ENCODE assay signal across 1 cellular context in the genomic region with DNA sequence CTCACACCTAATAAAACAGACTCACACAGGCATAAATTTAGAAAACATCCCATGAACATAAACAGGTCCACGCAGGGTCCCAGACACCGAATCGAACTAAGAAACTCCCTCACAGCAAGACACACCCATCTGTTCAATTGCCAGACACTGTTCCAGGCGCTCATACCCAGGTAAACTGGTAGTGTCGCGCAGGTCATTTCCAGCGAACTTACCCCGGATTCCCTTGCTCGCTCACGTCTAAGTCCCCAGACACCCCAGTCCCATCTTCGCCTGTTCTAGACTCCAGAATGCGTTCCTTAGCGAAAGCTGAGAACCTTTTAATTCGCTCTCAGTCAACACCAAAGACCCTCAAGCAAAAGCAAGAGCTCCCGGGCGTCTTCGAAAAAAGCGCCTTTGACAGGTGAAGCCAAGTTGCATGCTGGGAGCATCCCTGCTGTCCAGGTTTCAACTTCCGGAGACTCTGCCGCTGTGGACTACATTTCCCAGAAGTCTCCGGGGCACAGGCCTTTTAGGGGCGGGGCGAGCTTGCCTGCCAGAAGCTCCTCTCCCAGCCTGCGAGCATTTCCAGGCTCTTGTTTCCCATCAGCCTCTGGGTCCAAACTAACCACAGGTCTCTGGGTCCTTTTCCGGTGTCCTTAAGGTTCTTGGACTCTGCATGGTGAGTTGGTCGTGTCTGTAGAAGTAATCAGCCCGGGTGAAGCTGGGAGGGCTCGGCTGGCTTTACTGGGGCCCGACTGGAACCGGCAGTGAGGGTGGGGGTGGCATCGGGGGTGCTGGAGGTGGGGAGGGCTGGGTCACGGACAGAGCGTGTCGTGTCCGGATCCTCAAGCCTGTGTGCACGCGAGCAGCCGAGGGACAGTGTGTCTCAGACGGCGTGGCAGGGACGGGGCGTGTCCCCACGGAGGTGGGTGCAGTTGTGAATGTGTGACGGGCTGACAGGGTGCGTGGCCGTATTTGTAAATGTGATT.
TF ChIP-seq lines count a peak whose summit lies in the region.

ZNF283 (plus strand) TSS at position 535 of the 968 bp plus-strand sequence. CDS start 6,184 bp downstream, outside the sequence.

TF ChIP-seq in HEK293, 187 proteins besides CTCF, POLR2A, EP300 and RAD21 (continued from another document and continues in another):
- TF ChIP-seq PRDM2 (tag by site-specific recombination; IDR thresholded peaks at IDR 0.05; ENCODE audit: borderline replicate concordance), result no peak
- TF ChIP-seq ZNF23 (tag by site-specific recombination; IDR thresholded peaks at IDR 0.05; ENCODE audit: borderline replicate concordance), result no peak
- TF ChIP-seq ZBTB1 (tag by site-specific recombination; IDR thresholded peaks at IDR 0.05), result no peak
- no peak; the same call in 1 of the 2 replicates for TF ChIP-seq ZNF449 (tag by site-specific recombination; IDR thresholded peaks at IDR 0.05)
- TF ChIP-seq ZNF830 (tag by site-specific recombination; IDR thresholded peaks at IDR 0.05; ENCODE audit: low read depth), result no peak
- TF ChIP-seq WT1 (tag by site-specific recombination; IDR thresholded peaks at IDR 0.05), result no peak
- TF ChIP-seq ZNF366 (tag by site-specific recombination; conservative IDR thresholded peaks at IDR 0.05), result no peak
- no peak for TF ChIP-seq ZNF121 (tag by site-specific recombination; IDR thresholded peaks at IDR 0.05)
- no peak for TF ChIP-seq ZNF558 (tag by site-specific recombination; IDR thresholded peaks at IDR 0.05)
- no peak for TF ChIP-seq GFI1B (tag by site-specific recombination; IDR thresholded peaks at IDR 0.05)
- TF ChIP-seq GLI4 (tag by site-specific recombination; IDR thresholded peaks at IDR 0.05), result no peak
- TF ChIP-seq ZNF513 (tag by site-specific recombination; IDR thresholded peaks at IDR 0.05), result no peak; the same call in 1 of the 2 replicates
- TF ChIP-seq PRDM1 (tag by site-specific recombination; IDR thresholded peaks at IDR 0.05), result no peak
- TF ChIP-seq SP3 (tag by site-specific recombination; IDR thresholded peaks at IDR 0.05), result peak; percentile 95
- no peak for TF ChIP-seq TSHZ1 (tag by site-specific recombination; IDR thresholded peaks at IDR 0.05; ENCODE audit: borderline replicate concordance)
- peak; percentile 49 for TF ChIP-seq PATZ1 (tag by site-specific recombination; IDR thresholded peaks at IDR 0.05)
- peak; percentile 68 for TF ChIP-seq ZNF2 (tag by site-specific recombination; IDR thresholded peaks at IDR 0.05)
- no peak for TF ChIP-seq ZNF670 (tag by site-specific recombination; IDR thresholded peaks at IDR 0.05; ENCODE audit: low read depth)
- no peak; the same call in 1 of the 2 replicates for TF ChIP-seq ZNF341 (tag by site-specific recombination; IDR thresholded peaks at IDR 0.05; ENCODE audit: low read depth)
- TF ChIP-seq, protein P1, sequence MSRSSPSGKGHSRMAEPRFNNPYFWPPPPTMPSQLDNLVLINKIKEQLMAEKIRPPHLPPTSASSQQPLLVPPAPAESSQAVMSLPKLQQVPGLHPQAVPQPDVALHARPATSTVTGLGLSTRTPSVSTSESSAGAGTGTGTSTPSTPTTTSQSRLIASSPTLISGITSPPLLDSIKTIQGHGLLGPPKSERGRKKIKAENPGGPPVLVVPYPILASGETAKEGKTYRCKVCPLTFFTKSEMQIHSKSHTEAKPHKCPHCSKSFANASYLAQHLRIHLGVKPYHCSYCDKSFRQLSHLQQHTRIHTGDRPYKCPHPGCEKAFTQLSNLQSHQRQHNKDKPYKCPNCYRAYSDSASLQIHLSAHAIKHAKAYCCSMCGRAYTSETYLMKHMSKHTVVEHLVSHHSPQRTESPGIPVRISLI (tag by site-specific recombination; IDR thresholded peaks at IDR 0.05), result 0 out of 2 replicates have a peak, but pooled peaks have one; percentile 37
- no peak for TF ChIP-seq BCL11A (tag by site-specific recombination; IDR thresholded peaks at IDR 0.05; ENCODE audit: low read depth)
- TF ChIP-seq ZNF571 (tag by site-specific recombination; IDR thresholded peaks at IDR 0.05), result no peak
- no peak for TF ChIP-seq ZNF677 (tag by site-specific recombination; IDR thresholded peaks at IDR 0.05)
- TF ChIP-seq ZNF18 (tag by site-specific recombination; IDR thresholded peaks at IDR 0.05), result no peak
- TF ChIP-seq, protein P2, sequence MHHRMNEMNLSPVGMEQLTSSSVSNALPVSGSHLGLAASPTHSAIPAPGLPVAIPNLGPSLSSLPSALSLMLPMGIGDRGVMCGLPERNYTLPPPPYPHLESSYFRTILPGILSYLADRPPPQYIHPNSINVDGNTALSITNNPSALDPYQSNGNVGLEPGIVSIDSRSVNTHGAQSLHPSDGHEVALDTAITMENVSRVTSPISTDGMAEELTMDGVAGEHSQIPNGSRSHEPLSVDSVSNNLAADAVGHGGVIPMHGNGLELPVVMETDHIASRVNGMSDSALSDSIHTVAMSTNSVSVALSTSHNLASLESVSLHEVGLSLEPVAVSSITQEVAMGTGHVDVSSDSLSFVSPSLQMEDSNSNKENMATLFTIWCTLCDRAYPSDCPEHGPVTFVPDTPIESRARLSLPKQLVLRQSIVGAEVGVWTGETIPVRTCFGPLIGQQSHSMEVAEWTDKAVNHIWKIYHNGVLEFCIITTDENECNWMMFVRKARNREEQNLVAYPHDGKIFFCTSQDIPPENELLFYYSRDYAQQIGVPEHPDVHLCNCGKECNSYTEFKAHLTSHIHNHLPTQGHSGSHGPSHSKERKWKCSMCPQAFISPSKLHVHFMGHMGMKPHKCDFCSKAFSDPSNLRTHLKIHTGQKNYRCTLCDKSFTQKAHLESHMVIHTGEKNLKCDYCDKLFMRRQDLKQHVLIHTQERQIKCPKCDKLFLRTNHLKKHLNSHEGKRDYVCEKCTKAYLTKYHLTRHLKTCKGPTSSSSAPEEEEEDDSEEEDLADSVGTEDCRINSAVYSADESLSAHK (tag by site-specific recombination; IDR thresholded peaks at IDR 0.05), result no peak; the same call in 1 of the 2 replicates
- no peak; the same call in 1 of the 2 replicates for TF ChIP-seq ZNF214 (tag by site-specific recombination; IDR thresholded peaks at IDR 0.05; ENCODE audit: borderline replicate concordance)
